23 cellular contexts compared by ENCODE assay signal in genomic region chr10:5595095-5595494, GRCh38.
DNase-seq lines count a peak whose midpoint lies in the region; ATAC-seq, FAIRE-seq and TF ChIP-seq lines count a peak whose summit lies in the region.
"Had no signal": no experiment of that assay in that cellular context is flagged by ENCODE, and none has a peak within 500 bp of the region (broad histone marks: within the 10 kb centered on the region; RNA-seq: fewer than 3 reads in every experiment).

No MANE protein-coding gene starts in this region.

- H3K4me1 ChIP-seq in mammary epithelial cell (ENCODE audit: insufficient read depth, low read length) (peaks cover 31% of the 10 kb centered on the region), astrocyte (ENCODE audit: insufficient read depth, low read length) (peaks cover 34% of the 10 kb centered on the region), mesenchymal stem cell (ENCODE audit: control insufficient read depth, insufficient read depth, low read depth, low read length) (peaks cover 38% of the 10 kb centered on the region)
- H3K4me1 ChIP-seq: transverse colon had no signal

- H3K27ac Mint-ChIP-seq in MCF 10A (ENCODE audit: low read depth, unreplicated experiment): no peak overlapping the region
- no peak overlapping the region for H3K27ac Mint-ChIP-seq in astrocyte (ENCODE audit: unreplicated experiment)
- H3K27ac Mint-ChIP-seq in activated CD4-positive, alpha-beta T cell treated with anti-CD3 and anti-CD28 coated beads for 36 hours: no peak overlapping the region
- H3K27ac Mint-ChIP-seq: activated T-helper 2 cell treated with anti-CD3 and anti-CD28 coated beads, Interferon-gamma antibody, Interleukin-2, Interleukin-4, amounts not matched to agents 10 μg/mL and 5 μg/mL and 100 μg/mL, durations not matched to agents 14 hours and 24 hours and 36 hours had no signal

- DNase-seq in mammary epithelial cell: no peak
- DNase-seq in MCF 10A (ENCODE audit: unreplicated experiment): no peak
- no peak for DNase-seq in astrocyte (ENCODE audit: low read depth)
- no peak for DNase-seq in mesenchymal stem cell
- no peak for DNase-seq in NCI-H1105 (lab: John Stamatoyannopoulos, UW)
- no peak for DNase-seq in activated CD4-positive, alpha-beta T cell treated with anti-CD3 and anti-CD28 coated beads for 36 hours
- no peak for DNase-seq in cardiac septum (ENCODE audit: low spot score)
- DNase-seq: 8988T; Calu3; caudate nucleus; dorsolateral prefrontal cortex; left ventricle myocardium inferior; NCI-H1417 treated with DMSO at 0.1 percent for 48 hours; NCI-H2171 treated with DMSO at 0.1 percent for 48 hours; NCI-H774; ovary; stimulated activated naive CD4-positive, alpha-beta T cell treated with Interleukin-2 at 50 U/mL for 16 hours; transverse colon had no signal

- no peaks in the 10 kb centered on the region for H3K36me3 ChIP-seq in mammary epithelial cell (ENCODE audit: insufficient read depth, low read length)
- H3K36me3 ChIP-seq in astrocyte (ENCODE audit: insufficient read depth, low read length): no peaks in the 10 kb centered on the region
- no peaks in the 10 kb centered on the region for H3K36me3 ChIP-seq in mesenchymal stem cell (ENCODE audit: control insufficient read depth in 1 of 2, insufficient read depth in 2 of 2, low read depth in 1 of 2, low read length in 2 of 2)
- H3K36me3 ChIP-seq: BLaER1, left ventricle myocardium inferior, ovary, transverse colon had no signal

- H3K27me3 ChIP-seq in mammary epithelial cell (ENCODE audit: insufficient read depth, low read length) (no peaks in the 10 kb centered on the region), astrocyte (ENCODE audit: insufficient read depth, low read length) (no peaks in the 10 kb centered on the region), mesenchymal stem cell (ENCODE audit: control insufficient read depth in 1 of 2, insufficient read depth in 1 of 2, low read length in 2 of 2) (no peaks in the 10 kb centered on the region)
- H3K27me3 ChIP-seq: BLaER1, ovary, transverse colon had no signal

- H3K9me3 ChIP-seq in mammary epithelial cell (replicated peaks; ENCODE audit: insufficient read depth, low read length) (no peaks in the 10 kb centered on the region), astrocyte (ENCODE audit: insufficient read depth, low read depth, low read length) (no peaks in the 10 kb centered on the region), mesenchymal stem cell (ENCODE audit: control insufficient read depth, low read length) (no peaks in the 10 kb centered on the region)
- H3K9me3 ChIP-seq: BLaER1, left ventricle myocardium inferior, ovary, transverse colon had no signal

- no peak overlapping the region for H2AFZ ChIP-seq in mammary epithelial cell (ENCODE audit: low read depth, low read length)
- no peak overlapping the region for H2AFZ ChIP-seq in astrocyte (ENCODE audit: low read depth, low read length)
- H2AFZ ChIP-seq in mesenchymal stem cell (ENCODE audit: low read depth, low read length): no peak overlapping the region

- H4K91ac ChIP-seq in mesenchymal stem cell (ENCODE audit: low read length): no peak overlapping the region

- no peak overlapping the region for H3K4me3 Mint-ChIP-seq in MCF 10A (ENCODE audit: unreplicated experiment)
- H3K4me3 Mint-ChIP-seq in astrocyte (ENCODE audit: unreplicated experiment): peak overlapping the region; percentile 17
- H3K4me3 Mint-ChIP-seq in activated CD4-positive, alpha-beta T cell treated with anti-CD3 and anti-CD28 coated beads for 36 hours: no peak overlapping the region

- dilution Hi-C loops in mammary epithelial cell (cut with HindIII; ENCODE audit: low sequenced_read_pairs): loop anchor here (5.0 to 25.0 kb wide), 2 partner anchors 37 to 908 kb away; no protein-coding TSS in a partner anchor

- H3K9me3 Mint-ChIP-seq in MCF 10A (ENCODE audit: unreplicated experiment) (no peaks in the 10 kb centered on the region), astrocyte (ENCODE audit: unreplicated experiment) (no peaks in the 10 kb centered on the region)
- no peaks in the 10 kb centered on the region for H3K9me3 Mint-ChIP-seq in activated CD4-positive, alpha-beta T cell treated with anti-CD3 and anti-CD28 coated beads for 36 hours (ENCODE audit: low read depth)
- H3K9me3 Mint-ChIP-seq: activated T-helper 2 cell treated with anti-CD3 and anti-CD28 coated beads, Interferon-gamma antibody, Interleukin-2, Interleukin-4, amounts not matched to agents 10 μg/mL and 5 μg/mL and 100 μg/mL, durations not matched to agents 14 hours and 24 hours and 36 hours had no signal

- peaks cover 32% of the 10 kb centered on the region for H3K4me1 Mint-ChIP-seq in MCF 10A (ENCODE audit: insufficient read depth, unreplicated experiment)
- H3K4me1 Mint-ChIP-seq in astrocyte (ENCODE audit: low read depth, unreplicated experiment): peaks cover 36% of the 10 kb centered on the region
- H3K4me1 Mint-ChIP-seq in activated CD4-positive, alpha-beta T cell treated with anti-CD3 and anti-CD28 coated beads for 36 hours: peaks cover 19% of the 10 kb centered on the region

- H3K23ac ChIP-seq in mesenchymal stem cell (ENCODE audit: low read length in 2 of 2): no peak overlapping the region

- no peaks in the 10 kb centered on the region for H3K36me3 Mint-ChIP-seq in MCF 10A (ENCODE audit: insufficient read depth, unreplicated experiment)
- H3K36me3 Mint-ChIP-seq in astrocyte (ENCODE audit: low read depth, unreplicated experiment): no peaks in the 10 kb centered on the region
- H3K36me3 Mint-ChIP-seq in activated CD4-positive, alpha-beta T cell treated with anti-CD3 and anti-CD28 coated beads for 36 hours (ENCODE audit: low read depth): no peaks in the 10 kb centered on the region

- TF ChIP-seq CTCF in mammary epithelial cell (conservative IDR thresholded peaks at IDR 0.05 in 1 of 2, IDR thresholded peaks at IDR 0.05 in 1 of 2; ENCODE audit: extremely low read depth in 1 of 2, insufficient read depth in 1 of 2, low read depth in 1 of 2, low read length in 2 of 2) (no peak), MCF 10A (IDR thresholded peaks at IDR 0.05; ENCODE audit: unreplicated experiment) (no peak), astrocyte (IDR thresholded peaks at IDR 0.05; ENCODE audit: insufficient read depth, low read depth, low read length) (no peak)

- BruUV-seq in mammary epithelial cell (replicated peaks; lab: Mats Ljungman, UMichigan) (no TSS peak), MCF 10A (replicated peaks; lab: Mats Ljungman, UMichigan) (no TSS peak)

- no peak for ATAC-seq in HG02884 (IDR thresholded peaks at IDR 0.05; ENCODE audit: unreplicated experiment)
- no peak for ATAC-seq in activated CD4-positive, alpha-beta T cell treated with anti-CD3 and anti-CD28 coated beads for 36 hours

- in situ Hi-C loops in mammary epithelial cell (cut with MboI; ENCODE audit: low sequenced_read_pairs in 2 of 2): no loop called here

- H3K27me3 Mint-ChIP-seq in MCF 10A (ENCODE audit: insufficient read depth, unreplicated experiment) (no peaks in the 10 kb centered on the region), astrocyte (ENCODE audit: low read depth, unreplicated experiment) (peaks cover 6% of the 10 kb centered on the region)
- H3K27me3 Mint-ChIP-seq in activated CD4-positive, alpha-beta T cell treated with anti-CD3 and anti-CD28 coated beads for 36 hours: peaks cover 5% of the 10 kb centered on the region

- H2BK15ac ChIP-seq in mesenchymal stem cell (ENCODE audit: low read depth, poor library complexity, severe bottlenecking): no peak overlapping the region

- no peak overlapping the region for H2BK12ac ChIP-seq in mesenchymal stem cell (ENCODE audit: low read length in 2 of 2)

- CTCF ChIA-PET in mammary epithelial cell (lab: Charles Lee; ENCODE audit: low non-redundant PET) (interaction anchor here (0.6 kb wide), 1 partner anchor 56 kb away, joined by 3 read pairs; no protein-coding TSS in a partner anchor), MCF 10A (lab: Yijun Ruan, JAX) (interaction anchor here (0.8 to 1.4 kb wide), 5 partner anchors 8 to 43 kb away, joined by 3 to 5 read pairs (median 3); no protein-coding TSS in a partner anchor)
- CTCF ChIA-PET in activated CD4-positive, alpha-beta T cell treated with anti-CD3 and anti-CD28 coated beads for 36 hours (lab: Charles Lee): interaction anchor here (0.7 to 1.0 kb wide), 3 partner anchors 9 to 159 kb away, joined by 3 to 4 read pairs (median 3); no protein-coding TSS in a partner anchor

- H3K79me1 ChIP-seq in mesenchymal stem cell (replicated peaks; ENCODE audit: low read length, poor library complexity, severe bottlenecking): no peaks in the 10 kb centered on the region

- H3K14ac ChIP-seq in mesenchymal stem cell (ENCODE audit: low read length in 2 of 2): no peak overlapping the region

- H4K20me1 ChIP-seq in mammary epithelial cell (ENCODE audit: insufficient read depth, low read length) (no peaks in the 10 kb centered on the region), astrocyte (ENCODE audit: insufficient read depth, low read length) (no peaks in the 10 kb centered on the region)
- H4K20me1 ChIP-seq: BLaER1 had no signal

- no peak overlapping the region for H3K18ac ChIP-seq in mesenchymal stem cell (ENCODE audit: low read depth in 1 of 2, low read length in 2 of 2)

- H3K4me2 ChIP-seq in mammary epithelial cell (ENCODE audit: insufficient read depth, low read depth, low read length) (peak overlapping the region; percentile 77), astrocyte (ENCODE audit: low read length) (peak overlapping the region; percentile 84), mesenchymal stem cell (ENCODE audit: low read length, poor library complexity, severe bottlenecking) (no peak overlapping the region)

- H3K79me2 ChIP-seq in mammary epithelial cell (ENCODE audit: insufficient read depth, low read length): peaks cover 16% of the 10 kb centered on the region
- no peaks in the 10 kb centered on the region for H3K79me2 ChIP-seq in astrocyte (ENCODE audit: insufficient read depth, low read length)

- H3K9ac ChIP-seq in mammary epithelial cell (ENCODE audit: insufficient read depth, low read length) (peak overlapping the region; percentile 79), astrocyte (ENCODE audit: low read length) (peak overlapping the region; percentile 73), mesenchymal stem cell (ENCODE audit: low read length) (peak overlapping the region; percentile 39)
- H3K9ac ChIP-seq: BLaER1 had no signal

- H2AK5ac ChIP-seq in mesenchymal stem cell (ENCODE audit: low read length, severe bottlenecking): no peak overlapping the region

- H3K4me3 ChIP-seq in mammary epithelial cell (replicated peaks in 1 of 3; ENCODE audit: insufficient read depth in 1 of 3, low read depth in 2 of 3, low read length in 3 of 3) (peak overlapping the region in 2 of 3 experiments; percentile 12 to 36), astrocyte (ENCODE audit: insufficient read depth, low read depth, low read length) (peak overlapping the region; percentile 51), mesenchymal stem cell (ENCODE audit: insufficient read depth in 1 of 2, low read depth in 1 of 2, low read length in 2 of 2) (peak overlapping the region in 1 of 2 experiments; percentile 57)
- H3K4me3 ChIP-seq: BLaER1, dorsolateral prefrontal cortex, left ventricle myocardium inferior, ovary, transverse colon had no signal

- H2BK120ac ChIP-seq in mesenchymal stem cell (ENCODE audit: low read depth, low read length): no peak overlapping the region

- WGBS in mammary epithelial cell (ENCODE audit: low coverage, missing lambda C conversion rate): 88% methylated on average over 5 of the region's 5 CpGs
- 39% methylated on average over 2 of the region's 5 CpGs for WGBS in mesenchymal stem cell

- no peak overlapping the region for H4K8ac ChIP-seq in mesenchymal stem cell (ENCODE audit: low read length)

- no peak overlapping the region for H3K4ac ChIP-seq in mesenchymal stem cell (ENCODE audit: low read depth in 1 of 2, low read length in 2 of 2)

- intact Hi-C loops in mammary epithelial cell (cut with micrococcal nuclease): no loop called here
- intact Hi-C loops in MCF 10A (cut with micrococcal nuclease): no loop called here
- intact Hi-C loops in activated CD4-positive, alpha-beta T cell treated with anti-CD3 and anti-CD28 coated beads for 36 hours (cut with DNase I, micrococcal nuclease): no loop called here
- intact Hi-C loops in cardiac septum (cut with DNase I): no loop called here

- H3K27ac ChIP-seq in mammary epithelial cell (ENCODE audit: insufficient read depth, low read depth, low read length) (peak overlapping the region; percentile 90), astrocyte (ENCODE audit: low read depth, low read length) (peak overlapping the region; percentile 87), mesenchymal stem cell (ENCODE audit: low read length, poor library complexity, severe bottlenecking) (no peak overlapping the region)
- H3K27ac ChIP-seq: BLaER1, dorsolateral prefrontal cortex, left ventricle myocardium inferior, ovary, transverse colon had no signal

- POLR2A ChIA-PET in MCF 10A (lab: Yijun Ruan, JAX): interaction anchor here (0.7 to 7.2 kb wide), 12 partner anchors 10 to 147 kb away, joined by 3 to 55 read pairs (median 6); no protein-coding TSS in a partner anchor
- POLR2A ChIA-PET in activated CD4-positive, alpha-beta T cell treated with anti-CD3 and anti-CD28 coated beads for 36 hours (lab: Charles Lee): no interaction called here

- FAIRE-seq in astrocyte (lab: Jason Lieb, UNC): peak; percentile 34
- FAIRE-seq: G401.6, H54 had no signal

- no peak overlapping the region for H2BK5ac ChIP-seq in mesenchymal stem cell (ENCODE audit: low read depth, low read length, poor library complexity, severe bottlenecking)
